10 cellular contexts compared by ENCODE assay signal in the genomic region with DNA sequence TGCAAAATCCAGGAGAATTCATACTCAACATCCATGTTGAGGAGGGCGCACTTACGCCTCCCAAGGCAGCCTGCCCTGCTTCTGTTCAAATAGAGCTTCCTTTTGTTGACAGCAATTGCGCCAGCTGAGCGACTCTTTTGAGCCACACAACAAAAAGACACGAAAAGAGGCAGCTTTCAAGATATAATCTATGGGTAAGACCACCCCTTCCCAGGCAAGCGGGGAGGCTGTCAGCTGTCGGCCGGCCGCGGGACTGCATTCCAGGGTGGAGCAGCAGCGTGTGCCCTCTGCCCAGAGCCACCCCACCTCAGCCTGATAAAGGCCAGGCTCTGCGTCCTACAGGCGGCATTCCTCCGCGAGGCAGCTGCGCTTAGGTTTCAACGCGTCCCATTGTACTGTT. TPM values are rescaled to one million over a fixed set of nuclear protein-coding genes. Genes with fewer than 3 reads are reported as not detected.
DNase-seq lines count a peak whose midpoint lies in the region; ATAC-seq and TF ChIP-seq lines count a peak whose summit lies in the region.
"Had no signal": no experiment of that assay in that cellular context is flagged by ENCODE, and none has a peak within 500 bp of the region (broad histone marks: within the 10 kb centered on the region; RNA-seq: fewer than 3 reads in every experiment).

No MANE protein-coding gene starts in this region.

- H3K4me1 ChIP-seq in esophagus muscularis mucosa = peaks cover 2 to 12% (median 8%) of the 10 kb centered on the region in 4 donors
- H3K4me1 ChIP-seq: breast epithelium had no signal

- H3K27ac Mint-ChIP-seq in nephron = peak overlapping the region; percentile 29 to 51 (median 32)
- no peak overlapping the region for H3K27ac Mint-ChIP-seq in activated CD4-positive, alpha-beta T cell treated with anti-CD3 and anti-CD28 coated beads, Interleukin-2, amount 10 ng/mL, durations not matched to agents 7 days and 5 days
- H3K27ac Mint-ChIP-seq in activated naive CD4-positive, alpha-beta T cell treated with anti-CD3 and anti-CD28 coated beads, Interleukin-2, amount 10 ng/mL, durations not matched to agents 7 days and 5 days = no peak overlapping the region
- H3K27ac Mint-ChIP-seq: CD14-positive monocyte had no signal

- DNase-seq in DMS79 treated with DMSO at 0.1 percent for 48 hours (lab: John Stamatoyannopoulos, UW) = peak; percentile 60
- peak; percentile 84 for DNase-seq in NCI-H345 treated with DMSO at 0.1 percent for 48 hours (lab: John Stamatoyannopoulos, UW; ENCODE audit: unreplicated experiment)
- DNase-seq in esophagus muscularis mucosa (ENCODE audit: extremely low spot score) = peak; percentile 55
- DNase-seq in activated CD4-positive, alpha-beta T cell treated with anti-CD3 and anti-CD28 coated beads, Interleukin-2, amount 10 ng/mL, durations not matched to agents 7 days and 5 days = no peak
- no peak for DNase-seq in activated naive CD4-positive, alpha-beta T cell treated with anti-CD3 and anti-CD28 coated beads, Interleukin-2, amount 10 ng/mL, durations not matched to agents 7 days and 5 days

- TF ChIP-seq POLR2A in esophagus muscularis mucosa (IDR thresholded peaks at IDR 0.05; ENCODE audit: low read depth) = no peak

- intact Hi-C loops in esophagus muscularis mucosa (cut with DNase I) = no loop called here

- peaks cover 0 to 8% (median 6%) of the 10 kb centered on the region in 4 donors for H3K9me3 ChIP-seq in esophagus muscularis mucosa

- no peak for ATAC-seq in HG03520 (IDR thresholded peaks at IDR 0.05; ENCODE audit: unreplicated experiment)
- ATAC-seq in HG02870 (IDR thresholded peaks at IDR 0.05; ENCODE audit: unreplicated experiment) = no peak

- TF ChIP-seq CTCF in esophagus muscularis mucosa (IDR thresholded peaks at IDR 0.05) (no peak), nephron (IDR thresholded peaks at IDR 0.05; ENCODE audit: unreplicated experiment in 3 of 3) (no peak)

- 42% methylated on average over 16 of the region's 18 CpGs for WGBS in esophagus muscularis mucosa

- POLR2A ChIA-PET in activated CD4-positive, alpha-beta T cell treated with anti-CD3 and anti-CD28 coated beads, Interleukin-2, amount 10 ng/mL, durations not matched to agents 7 days and 5 days (lab: Charles Lee) = no interaction called here

- no peak for TF ChIP-seq EP300 in esophagus muscularis mucosa (IDR thresholded peaks at IDR 0.05)

- H3K4me3 Mint-ChIP-seq in nephron = peak overlapping the region in 1 of 3 experiments; percentile 53
- H3K4me3 Mint-ChIP-seq in activated CD4-positive, alpha-beta T cell treated with anti-CD3 and anti-CD28 coated beads, Interleukin-2, amount 10 ng/mL, durations not matched to agents 7 days and 5 days = no peak overlapping the region
- no peak overlapping the region for H3K4me3 Mint-ChIP-seq in activated naive CD4-positive, alpha-beta T cell treated with anti-CD3 and anti-CD28 coated beads, Interleukin-2, amount 10 ng/mL, durations not matched to agents 7 days and 5 days

- no peak overlapping the region for H3K27ac ChIP-seq in esophagus muscularis mucosa (replicated peaks in 1 of 4)
- H3K27ac ChIP-seq: breast epithelium had no signal

- no peaks in the 10 kb centered on the region for H3K36me3 ChIP-seq in esophagus muscularis mucosa
- H3K36me3 ChIP-seq: breast epithelium had no signal

- H3K4me1 Mint-ChIP-seq in nephron = peaks cover 36% of the 10 kb centered on the region
- H3K4me1 Mint-ChIP-seq in activated CD4-positive, alpha-beta T cell treated with anti-CD3 and anti-CD28 coated beads, Interleukin-2, amount 10 ng/mL, durations not matched to agents 7 days and 5 days = peaks cover 2% of the 10 kb centered on the region
- peaks cover 6% of the 10 kb centered on the region for H3K4me1 Mint-ChIP-seq in activated naive CD4-positive, alpha-beta T cell treated with anti-CD3 and anti-CD28 coated beads, Interleukin-2, amount 10 ng/mL, durations not matched to agents 7 days and 5 days

- peaks cover 47% of the 10 kb centered on the region for H3K27me3 Mint-ChIP-seq in nephron (ENCODE audit: low read depth)
- peaks cover 67% of the 10 kb centered on the region for H3K27me3 Mint-ChIP-seq in activated CD4-positive, alpha-beta T cell treated with anti-CD3 and anti-CD28 coated beads, Interleukin-2, amount 10 ng/mL, durations not matched to agents 7 days and 5 days
- H3K27me3 Mint-ChIP-seq in activated naive CD4-positive, alpha-beta T cell treated with anti-CD3 and anti-CD28 coated beads, Interleukin-2, amount 10 ng/mL, durations not matched to agents 7 days and 5 days = peaks cover 32% of the 10 kb centered on the region

- H3K36me3 Mint-ChIP-seq in nephron (ENCODE audit: low read depth) = no peaks in the 10 kb centered on the region
- no peaks in the 10 kb centered on the region for H3K36me3 Mint-ChIP-seq in activated CD4-positive, alpha-beta T cell treated with anti-CD3 and anti-CD28 coated beads, Interleukin-2, amount 10 ng/mL, durations not matched to agents 7 days and 5 days (ENCODE audit: low read depth)
- H3K36me3 Mint-ChIP-seq in activated naive CD4-positive, alpha-beta T cell treated with anti-CD3 and anti-CD28 coated beads, Interleukin-2, amount 10 ng/mL, durations not matched to agents 7 days and 5 days = no peaks in the 10 kb centered on the region
- H3K36me3 Mint-ChIP-seq: CD14-positive monocyte had no signal

- no peak overlapping the region for H3K4me3 ChIP-seq in esophagus muscularis mucosa
- H3K4me3 ChIP-seq: breast epithelium had no signal

- H3K27me3 ChIP-seq in esophagus muscularis mucosa = peaks cover 0 to 23% (median 0%) of the 10 kb centered on the region in 4 donors
- H3K27me3 ChIP-seq: breast epithelium had no signal

- CTCF ChIA-PET in activated CD4-positive, alpha-beta T cell treated with anti-CD3 and anti-CD28 coated beads, Interleukin-2, amount 10 ng/mL, durations not matched to agents 7 days and 5 days (lab: Charles Lee) = no interaction called here
- CTCF ChIA-PET in activated naive CD4-positive, alpha-beta T cell treated with anti-CD3 and anti-CD28 coated beads, Interleukin-2, amount 10 ng/mL, durations not matched to agents 7 days and 5 days (lab: Charles Lee) = interaction anchor here (1.3 kb wide), 1 partner anchor 10 kb away, joined by 3 read pairs; no protein-coding TSS in a partner anchor

- H3K9me3 Mint-ChIP-seq in nephron = peaks cover 23% of the 10 kb centered on the region
- H3K9me3 Mint-ChIP-seq in activated CD4-positive, alpha-beta T cell treated with anti-CD3 and anti-CD28 coated beads, Interleukin-2, amount 10 ng/mL, durations not matched to agents 7 days and 5 days = peaks cover 2% of the 10 kb centered on the region
- H3K9me3 Mint-ChIP-seq in activated naive CD4-positive, alpha-beta T cell treated with anti-CD3 and anti-CD28 coated beads, Interleukin-2, amount 10 ng/mL, durations not matched to agents 7 days and 5 days = peaks cover 2% of the 10 kb centered on the region

RNA-seq across cellular contexts. Expression of gene STAB2, which starts 15.8 kb away (rescaled TPM):
- total RNA-seq in esophagus muscularis mucosa = under 1 TPM in 3 of 4 donors, not detected in 1; under 0.01 to 0.50 (median 0.29) TPM
- total RNA-seq in activated CD4-positive, alpha-beta T cell treated with anti-CD3 and anti-CD28 coated beads, Interleukin-2, amount 10 ng/mL, durations not matched to agents 7 days and 5 days = not detected

Comparison
In these comparisons a context has a peak if more than half of its experiments do, and no peak if none do; other contexts are left out.
1. DNase-seq: peak in DMS79 treated with DMSO at 0.1 percent for 48 hours (single experiment), NCI-H345 treated with DMSO at 0.1 percent for 48 hours (single experiment) and esophagus muscularis mucosa (single experiment); none in activated CD4-positive, alpha-beta T cell treated with anti-CD3 and anti-CD28 coated beads, Interleukin-2, amount 10 ng/mL, durations not matched to agents 7 days and 5 days (single experiment) and activated naive CD4-positive, alpha-beta T cell treated with anti-CD3 and anti-CD28 coated beads, Interleukin-2, amount 10 ng/mL, durations not matched to agents 7 days and 5 days (single experiment).
2. H3K27ac Mint-ChIP-seq: peak in nephron (3 of 3); none in activated CD4-positive, alpha-beta T cell treated with anti-CD3 and anti-CD28 coated beads, Interleukin-2, amount 10 ng/mL, durations not matched to agents 7 days and 5 days (single experiment) and activated naive CD4-positive, alpha-beta T cell treated with anti-CD3 and anti-CD28 coated beads, Interleukin-2, amount 10 ng/mL, durations not matched to agents 7 days and 5 days (single experiment).